25 cellular contexts compared by ENCODE assay signal in genomic region chr16:11530171-11530940, GRCh38. TPM values are rescaled to one million over a fixed set of nuclear protein-coding genes. Genes with fewer than 3 reads are reported as not detected.
DNase-seq lines count a peak whose midpoint lies in the region; ATAC-seq and TF ChIP-seq lines count a peak whose summit lies in the region.
"Had no signal": no experiment of that assay in that cellular context is flagged by ENCODE, and none has a peak within 500 bp of the region (broad histone marks: within the 10 kb centered on the region; RNA-seq: fewer than 3 reads in every experiment).

No MANE protein-coding gene starts in this region.

- DNase-seq in NCI-H146 (lab: John Stamatoyannopoulos, UW) (peak; percentile 43), NCI-H146 treated with DMSO at 0.1 percent for 48 hours (lab: John Stamatoyannopoulos, UW; ENCODE audit: unreplicated experiment) (no peak), RWPE2 (ENCODE audit: low spot score) (no peak), fibroblast of pulmonary artery (ENCODE audit: low read depth) (peak; percentile 42), sciatic nerve (ENCODE audit: low spot score) (no peak), UCSD-AML1 (lab: John Stamatoyannopoulos, UW; ENCODE audit: unreplicated experiment) (no peak), NCI-H446 (lab: John Stamatoyannopoulos, UW) (no peak)
- DNase-seq: activated CD4-positive, alpha-beta T cell treated with anti-CD3 and anti-CD28 coated beads for 4 hours; activated naive CD4-positive, alpha-beta T cell treated with anti-CD3 and anti-CD28 coated beads, Interleukin-2, amount 50 U/mL, for 16 hours; activated T-cell treated with anti-CD3 and anti-CD28 coated beads, Interleukin-2, amount 50 U/mL, for 72 hours; anterior cingulate cortex; Caco-2; DMS79 treated with DMSO at 0.1 percent for 48 hours; MG63; mucosa of descending colon; NCI-H1417 treated with DMSO at 0.1 percent for 48 hours; psoas muscle; stimulated activated CD4-positive, alpha-beta T cell treated with anti-CD3 and anti-CD28 coated beads, Interleukin-2, amount 100 ng/mL, for 48 hours; stimulated activated naive CD4-positive, alpha-beta T cell treated with Interleukin-2 at 50 U/mL for 16 hours; T-helper 1 cell; tibial artery had no signal

- H3K4me3 ChIP-seq in RWPE2 (ENCODE audit: severe bottlenecking), result no peak overlapping the region
- no peak overlapping the region for H3K4me3 ChIP-seq in fibroblast of pulmonary artery (replicated peaks; ENCODE audit: low read depth, low read length)
- H3K4me3 ChIP-seq: hepatocyte, MG63, mucosa of descending colon, psoas muscle, tibial artery had no signal

- no peaks in the 10 kb centered on the region for H3K9me3 ChIP-seq in RWPE2 (ENCODE audit: severe bottlenecking)
- H3K9me3 ChIP-seq: Caco-2, MG63, mucosa of descending colon, psoas muscle, tibial artery had no signal

- TF ChIP-seq CTCF in RWPE2 (IDR thresholded peaks at IDR 0.05; ENCODE audit: poor library complexity, severe bottlenecking), result no peak
- no peak for TF ChIP-seq CTCF in fibroblast of pulmonary artery (IDR thresholded peaks at IDR 0.05; ENCODE audit: low read length, missing control alignments)

- intact Hi-C loops in sciatic nerve (cut with DNase I), result loop anchor here (5.0 kb wide), 1 partner anchor 112 kb away; no protein-coding TSS in a partner anchor

- no peaks in the 10 kb centered on the region for H3K36me3 ChIP-seq in RWPE2 (ENCODE audit: low read depth)
- H3K36me3 ChIP-seq: MG63, tibial artery had no signal

- H3K27ac ChIP-seq in RWPE2 (ENCODE audit: poor library complexity, severe bottlenecking), result no peak overlapping the region
- H3K27ac ChIP-seq: 22Rv1, epithelial cell of prostate, hepatocyte, psoas muscle, tibial artery had no signal

- H3K27me3 ChIP-seq in RWPE2 (ENCODE audit: insufficient read depth, poor library complexity, severe bottlenecking), result no peaks in the 10 kb centered on the region
- H3K27me3 ChIP-seq: MG63, tibial artery had no signal

- ATAC-seq in RWPE2 (ENCODE audit: low read depth), result peak; percentile 61; the same call in 2 of the 3 replicates
- peak; percentile 66 for ATAC-seq in sciatic nerve
- no peak for ATAC-seq in HG03469 (IDR thresholded peaks at IDR 0.05; ENCODE audit: unreplicated experiment)
- ATAC-seq: activated T-cell treated with anti-CD3 and anti-CD28 coated beads, Interleukin-2, amount 50 U/mL, for 72 hours; mucosa of descending colon; psoas muscle had no signal

- H3K4me1 ChIP-seq in RWPE2 (ENCODE audit: insufficient read depth, poor library complexity, severe bottlenecking), result peaks cover 17% of the 10 kb centered on the region
- H3K4me1 ChIP-seq: Caco-2, psoas muscle had no signal

RNA-seq across cellular contexts. Expression of gene LITAF, which starts 56.4 kb away (rescaled TPM):
- total RNA-seq in sciatic nerve, result 200 TPM

Comparison
In these comparisons a context has a peak if more than half of its experiments do, and no peak if none do; other contexts are left out.
1. DNase-seq: peak in NCI-H146 (single experiment) and fibroblast of pulmonary artery (single experiment); none in NCI-H146 treated with DMSO at 0.1 percent for 48 hours (single experiment), RWPE2 (single experiment), sciatic nerve (single experiment), UCSD-AML1 (single experiment) and NCI-H446 (0 of 2).